8 cellular contexts compared by ENCODE assay signal in genomic region chr22:30890689-30891442, GRCh38.
DNase-seq lines count a peak whose midpoint lies in the region; ATAC-seq and TF ChIP-seq lines count a peak whose summit lies in the region.

No MANE protein-coding gene starts in this region.

- WGBS in esophagus muscularis mucosa: 72% methylated on average over 10 of the region's 17 CpGs
- WGBS in neuronal stem cell (ENCODE audit: extremely low coverage in 2 of 2, insufficient read length in 2 of 2, insufficient replicate concordance in 1 of 2), 2 donors: no CpG with 5 or more reads among the region's 17 CpGs

- peaks cover 39% of the 10 kb centered on the region for H3K4me1 ChIP-seq in BLaER1
- no peaks in the 10 kb centered on the region for H3K4me1 ChIP-seq in esophagus muscularis mucosa
- no peaks in the 10 kb centered on the region for H3K4me1 ChIP-seq in neuronal stem cell (ENCODE audit: control insufficient read depth in 2 of 2, insufficient read depth in 1 of 2, low read depth in 1 of 2, low read length in 2 of 2)

- H3K18ac ChIP-seq in neuronal stem cell (ENCODE audit: low read length): peak overlapping the region; percentile 91

- no peaks in the 10 kb centered on the region for H4K20me1 ChIP-seq in BLaER1

- no peaks in the 10 kb centered on the region for H3K9me3 Mint-ChIP-seq in HFFc6

- H3K27ac Mint-ChIP-seq in HFFc6: no peak overlapping the region

- H3K14ac ChIP-seq in neuronal stem cell (ENCODE audit: low read length): peak overlapping the region; percentile 82

- H3K4me3 ChIP-seq in BLaER1 (no peak overlapping the region), esophagus muscularis mucosa (no peak overlapping the region), neuronal stem cell (ENCODE audit: low read length in 2 of 2) (no peak overlapping the region)

- H3K27ac ChIP-seq in BLaER1 (peak overlapping the region; percentile 59), esophagus muscularis mucosa (replicated peaks in 1 of 4) (no peak overlapping the region), neuronal stem cell (replicated peaks; ENCODE audit: low read length) (no peak overlapping the region)

- no peak overlapping the region for H3K4me3 Mint-ChIP-seq in HFFc6

- H3K4me1 Mint-ChIP-seq in HFFc6 (ENCODE audit: low read depth): no peaks in the 10 kb centered on the region

- H3K9ac ChIP-seq in BLaER1: no peak overlapping the region
- peak overlapping the region; percentile 63 for H3K9ac ChIP-seq in neuronal stem cell (ENCODE audit: low read depth, low read length, poor library complexity)

- H4K91ac ChIP-seq in neuronal stem cell (ENCODE audit: low read depth, low read length, poor library complexity): no peak overlapping the region

- intact Hi-C loops in esophagus muscularis mucosa (cut with DNase I): no loop called here

- H3K9me3 ChIP-seq in BLaER1 (no peaks in the 10 kb centered on the region), esophagus muscularis mucosa (no peaks in the 10 kb centered on the region), neuronal stem cell (replicated peaks in 1 of 2; ENCODE audit: control insufficient read depth in 2 of 2, insufficient read depth in 1 of 2, low read depth in 1 of 2, low read length in 2 of 2) (no peaks in the 10 kb centered on the region)

- TF ChIP-seq POLR2A in esophagus muscularis mucosa (IDR thresholded peaks at IDR 0.05; ENCODE audit: low read depth): no peak

- H4K8ac ChIP-seq in neuronal stem cell (ENCODE audit: low read depth, low read length): peak overlapping the region; percentile 97

- TF ChIP-seq CTCF in HFFc6 (IDR thresholded peaks at IDR 0.05) (peak; percentile 92), esophagus muscularis mucosa (IDR thresholded peaks at IDR 0.05) (peak; percentile 50 to 69 (median 54))

- no peak for ATAC-seq in HG03565 (IDR thresholded peaks at IDR 0.05; ENCODE audit: unreplicated experiment)
- ATAC-seq in HG03139 (IDR thresholded peaks at IDR 0.05; ENCODE audit: unreplicated experiment): no peak
- ATAC-seq in HG02763 (IDR thresholded peaks at IDR 0.05; ENCODE audit: unreplicated experiment): no peak

- H3K36me3 ChIP-seq in BLaER1: peaks cover 12% of the 10 kb centered on the region; the same call in 1 of the 2 replicates
- H3K36me3 ChIP-seq in esophagus muscularis mucosa: peaks cover 0 to 41% (median 27%) of the 10 kb centered on the region in 4 donors
- H3K36me3 ChIP-seq in neuronal stem cell (replicated peaks in 1 of 2; ENCODE audit: control insufficient read depth in 2 of 2, insufficient read depth in 2 of 2, low read length in 2 of 2): peaks cover 0 to 9% of the 10 kb centered on the region in 2 donors

- H2BK5ac ChIP-seq in neuronal stem cell (ENCODE audit: low read length): no peak overlapping the region

- no peaks in the 10 kb centered on the region for H3K79me1 ChIP-seq in neuronal stem cell (ENCODE audit: low read depth, low read length)

- H2AK5ac ChIP-seq in neuronal stem cell (ENCODE audit: low read depth, low read length): peak overlapping the region; percentile 40

- H3K23ac ChIP-seq in neuronal stem cell (ENCODE audit: low read depth, low read length, poor library complexity): peak overlapping the region; percentile 58

- H3K4ac ChIP-seq in neuronal stem cell (ENCODE audit: low read length): peak overlapping the region; percentile 53

- peaks cover 3% of the 10 kb centered on the region for H3K27me3 Mint-ChIP-seq in HFFc6 (ENCODE audit: insufficient read depth)

- H3K36me3 Mint-ChIP-seq in HFFc6 (ENCODE audit: low read depth): no peaks in the 10 kb centered on the region

- no peaks in the 10 kb centered on the region for H3K27me3 ChIP-seq in BLaER1
- no peaks in the 10 kb centered on the region for H3K27me3 ChIP-seq in esophagus muscularis mucosa
- no peaks in the 10 kb centered on the region for H3K27me3 ChIP-seq in neuronal stem cell (ENCODE audit: control insufficient read depth in 3 of 3, insufficient read depth in 3 of 3, low read depth in 1 of 3, low read length in 3 of 3)

- no peak for TF ChIP-seq EP300 in esophagus muscularis mucosa (IDR thresholded peaks at IDR 0.05)

- peak overlapping the region; percentile 46 for H2BK12ac ChIP-seq in neuronal stem cell (ENCODE audit: low read length)

- H3K4me2 ChIP-seq in BLaER1: peak overlapping the region; percentile 65
- no peak overlapping the region for H3K4me2 ChIP-seq in neuronal stem cell (ENCODE audit: insufficient read depth, low read length, poor library complexity, severe bottlenecking)

- peak; percentile 21 for DNase-seq in HFFc6
- peak; percentile 30 for DNase-seq in activated CD4-positive, alpha-beta T cell treated with anti-CD3 and anti-CD28 coated beads, Interleukin-2, amount 50 U/mL, for 1 hour
- no peak for DNase-seq in esophagus muscularis mucosa (ENCODE audit: extremely low spot score)
- peak; percentile 26 for DNase-seq in neuronal stem cell (ENCODE audit: low spot score)

- H2AFZ ChIP-seq in neuronal stem cell (ENCODE audit: low read length): no peak overlapping the region

- peak overlapping the region; percentile 96 for H2BK15ac ChIP-seq in neuronal stem cell (ENCODE audit: low read length)

- no peak overlapping the region for H2BK120ac ChIP-seq in neuronal stem cell (ENCODE audit: low read depth, low read length)
